In the genomic region with DNA sequence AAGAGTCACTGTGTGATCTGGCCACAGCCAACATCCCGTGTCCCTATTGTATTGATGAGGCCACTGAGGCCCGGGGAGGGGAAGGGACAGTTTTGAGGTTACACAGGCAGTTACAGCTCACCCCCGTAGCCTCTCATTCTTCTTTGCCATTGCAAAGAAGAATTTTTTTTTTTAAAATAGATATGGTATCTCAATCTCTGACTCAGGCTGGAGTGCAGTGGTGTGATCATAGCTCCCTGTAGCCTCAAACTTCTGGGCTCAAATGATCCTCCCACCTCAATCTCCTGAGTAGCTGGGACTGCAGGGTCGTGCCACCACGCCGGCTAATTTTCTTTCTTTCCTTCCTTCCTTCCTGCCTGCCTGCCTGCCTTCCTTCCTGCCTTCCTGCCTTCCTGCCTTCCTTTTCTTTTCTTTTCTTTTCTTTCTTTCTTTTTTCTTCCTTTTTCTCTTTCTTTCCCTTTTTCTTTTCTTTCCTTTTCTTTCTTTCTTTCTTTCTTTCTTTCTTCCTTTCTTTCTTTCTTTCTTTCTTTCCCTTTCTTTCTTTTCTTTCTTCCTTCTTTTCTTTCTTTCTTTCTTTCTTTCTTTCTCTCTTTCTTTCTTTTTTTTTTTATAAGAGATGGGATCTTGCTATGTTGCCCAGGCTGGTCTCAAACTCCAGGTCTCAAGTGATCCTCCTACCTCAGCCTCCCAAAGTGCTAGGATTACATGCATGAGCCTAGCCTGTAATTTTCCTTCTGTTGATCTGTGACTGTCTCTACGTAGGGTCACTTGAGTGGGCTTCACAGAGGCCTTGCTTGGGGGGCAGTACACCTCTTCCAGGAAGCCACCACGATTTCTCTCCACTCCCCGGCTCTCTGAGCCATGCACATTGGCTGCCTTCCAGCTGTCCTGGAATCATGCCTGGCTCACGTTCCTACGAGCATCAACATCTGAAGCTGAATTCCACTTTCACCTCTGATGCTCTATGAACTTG, we compare ENCODE assay signal across 1 cellular context.
TF ChIP-seq lines count a peak whose summit lies in the region.

No MANE protein-coding gene starts in this region.

TF ChIP-seq in HepG2, 621 proteins besides CTCF, POLR2A, EP300 and RAD21:
- TF ChIP-seq, protein P1, sequence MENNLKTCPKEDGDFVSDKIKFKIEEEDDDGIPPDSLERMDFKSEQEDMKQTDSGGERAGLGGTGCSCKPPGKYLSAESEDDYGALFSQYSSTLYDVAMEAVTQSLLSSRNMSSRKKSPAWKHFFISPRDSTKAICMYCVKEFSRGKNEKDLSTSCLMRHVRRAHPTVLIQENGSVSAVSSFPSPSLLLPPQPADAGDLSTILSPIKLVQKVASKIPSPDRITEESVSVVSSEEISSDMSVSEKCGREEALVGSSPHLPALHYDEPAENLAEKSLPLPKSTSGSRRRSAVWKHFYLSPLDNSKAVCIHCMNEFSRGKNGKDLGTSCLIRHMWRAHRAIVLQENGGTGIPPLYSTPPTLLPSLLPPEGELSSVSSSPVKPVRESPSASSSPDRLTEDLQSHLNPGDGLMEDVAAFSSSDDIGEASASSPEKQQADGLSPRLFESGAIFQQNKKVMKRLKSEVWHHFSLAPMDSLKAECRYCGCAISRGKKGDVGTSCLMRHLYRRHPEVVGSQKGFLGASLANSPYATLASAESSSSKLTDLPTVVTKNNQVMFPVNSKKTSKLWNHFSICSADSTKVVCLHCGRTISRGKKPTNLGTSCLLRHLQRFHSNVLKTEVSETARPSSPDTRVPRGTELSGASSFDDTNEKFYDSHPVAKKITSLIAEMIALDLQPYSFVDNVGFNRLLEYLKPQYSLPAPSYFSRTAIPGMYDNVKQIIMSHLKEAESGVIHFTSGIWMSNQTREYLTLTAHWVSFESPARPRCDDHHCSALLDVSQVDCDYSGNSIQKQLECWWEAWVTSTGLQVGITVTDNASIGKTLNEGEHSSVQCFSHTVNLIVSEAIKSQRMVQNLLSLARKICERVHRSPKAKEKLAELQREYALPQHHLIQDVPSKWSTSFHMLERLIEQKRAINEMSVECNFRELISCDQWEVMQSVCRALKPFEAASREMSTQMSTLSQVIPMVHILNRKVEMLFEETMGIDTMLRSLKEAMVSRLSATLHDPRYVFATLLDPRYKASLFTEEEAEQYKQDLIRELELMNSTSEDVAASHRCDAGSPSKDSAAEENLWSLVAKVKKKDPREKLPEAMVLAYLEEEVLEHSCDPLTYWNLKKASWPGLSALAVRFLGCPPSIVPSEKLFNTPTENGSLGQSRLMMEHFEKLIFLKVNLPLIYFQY (CRISPR knock-in tag; IDR thresholded peaks at IDR 0.05; ENCODE audit: borderline replicate concordance) = no peak
- TF ChIP-seq DR1 (CRISPR knock-in tag; IDR thresholded peaks at IDR 0.05) (no peak), SNAPC2 (CRISPR knock-in tag; IDR thresholded peaks at IDR 0.05) (no peak), SRF (IDR thresholded peaks at IDR 0.05; ENCODE audit: low read depth, low read length) (no peak), GTF3A (CRISPR knock-in tag; conservative IDR thresholded peaks at IDR 0.05) (no peak), REL (CRISPR knock-in tag; conservative IDR thresholded peaks at IDR 0.05) (no peak), BHLHE40 (IDR thresholded peaks at IDR 0.05; ENCODE audit: low read length) (no peak), ZNF629 (CRISPR knock-in tag; conservative IDR thresholded peaks at IDR 0.05) (0 out of 2 replicates have a peak, but pooled peaks have one; percentile 13), ZNF121 (CRISPR knock-in tag; IDR thresholded peaks at IDR 0.05) (peak; percentile 48; the same call in 1 of the 2 replicates)
